In the genomic region with DNA sequence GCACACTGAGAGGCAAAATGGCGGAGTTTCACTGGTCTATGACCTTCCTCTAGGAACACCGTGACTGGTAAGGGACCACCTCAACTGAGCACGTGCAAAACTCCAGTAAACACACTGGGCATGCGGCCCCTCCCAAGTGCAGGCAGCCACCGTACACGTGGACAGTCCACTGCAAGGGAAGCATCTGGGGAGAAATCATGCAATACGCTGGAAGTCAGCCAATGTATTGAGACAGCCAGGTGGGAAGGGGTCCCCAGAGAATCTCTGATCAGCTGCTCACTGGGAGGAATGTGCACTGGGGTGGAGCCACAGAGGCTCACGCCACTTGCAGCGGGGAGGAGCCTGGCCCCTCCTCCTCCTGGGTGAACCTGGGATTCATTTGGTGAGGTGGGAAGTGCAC, we compare ENCODE assay signal across 1 cellular context.
TF ChIP-seq lines count a peak whose summit lies in the region.

No MANE protein-coding gene starts in this region.

TF ChIP-seq in HepG2, 621 proteins besides CTCF, POLR2A, EP300 and RAD21 (continued from another document):
- TF ChIP-seq MLX (CRISPR knock-in tag; IDR thresholded peaks at IDR 0.05) (peak; percentile 59; the same call in 1 of the 2 replicates), ZSCAN9 (CRISPR knock-in tag; IDR thresholded peaks at IDR 0.05; ENCODE audit: borderline replicate concordance) (no peak), BORCS8-MEF2B (CRISPR knock-in tag; IDR thresholded peaks at IDR 0.05) (no peak), ZNF274 (CRISPR knock-in tag; IDR thresholded peaks at IDR 0.05) (no peak), NONO (IDR thresholded peaks at IDR 0.05) (no peak), NONO (CRISPR knock-in tag; conservative IDR thresholded peaks at IDR 0.05) (no peak), TBP (CRISPR knock-in tag; IDR thresholded peaks at IDR 0.05) (no peak), ZNF329 (CRISPR knock-in tag; IDR thresholded peaks at IDR 0.05; ENCODE audit: low read depth) (no peak), NFE2L2 (IDR thresholded peaks at IDR 0.05; ENCODE audit: low read length) (no peak), ZNF546 (CRISPR knock-in tag; conservative IDR thresholded peaks at IDR 0.05) (no peak), MNT (IDR thresholded peaks at IDR 0.05) (peak; percentile 54), ZBTB7A (CRISPR knock-in tag; IDR thresholded peaks at IDR 0.05) (peak; percentile 34; the same call in 1 of the 2 replicates), ZNF33A (CRISPR knock-in tag; IDR thresholded peaks at IDR 0.05; ENCODE audit: borderline replicate concordance) (no peak), HNRNPL (IDR thresholded peaks at IDR 0.05; ENCODE audit: low read depth, low read length) (no peak), ZNF781 (CRISPR knock-in tag; IDR thresholded peaks at IDR 0.05; ENCODE audit: borderline replicate concordance, not compliant biosample characterization) (no peak)
- TF ChIP-seq, protein P1, sequence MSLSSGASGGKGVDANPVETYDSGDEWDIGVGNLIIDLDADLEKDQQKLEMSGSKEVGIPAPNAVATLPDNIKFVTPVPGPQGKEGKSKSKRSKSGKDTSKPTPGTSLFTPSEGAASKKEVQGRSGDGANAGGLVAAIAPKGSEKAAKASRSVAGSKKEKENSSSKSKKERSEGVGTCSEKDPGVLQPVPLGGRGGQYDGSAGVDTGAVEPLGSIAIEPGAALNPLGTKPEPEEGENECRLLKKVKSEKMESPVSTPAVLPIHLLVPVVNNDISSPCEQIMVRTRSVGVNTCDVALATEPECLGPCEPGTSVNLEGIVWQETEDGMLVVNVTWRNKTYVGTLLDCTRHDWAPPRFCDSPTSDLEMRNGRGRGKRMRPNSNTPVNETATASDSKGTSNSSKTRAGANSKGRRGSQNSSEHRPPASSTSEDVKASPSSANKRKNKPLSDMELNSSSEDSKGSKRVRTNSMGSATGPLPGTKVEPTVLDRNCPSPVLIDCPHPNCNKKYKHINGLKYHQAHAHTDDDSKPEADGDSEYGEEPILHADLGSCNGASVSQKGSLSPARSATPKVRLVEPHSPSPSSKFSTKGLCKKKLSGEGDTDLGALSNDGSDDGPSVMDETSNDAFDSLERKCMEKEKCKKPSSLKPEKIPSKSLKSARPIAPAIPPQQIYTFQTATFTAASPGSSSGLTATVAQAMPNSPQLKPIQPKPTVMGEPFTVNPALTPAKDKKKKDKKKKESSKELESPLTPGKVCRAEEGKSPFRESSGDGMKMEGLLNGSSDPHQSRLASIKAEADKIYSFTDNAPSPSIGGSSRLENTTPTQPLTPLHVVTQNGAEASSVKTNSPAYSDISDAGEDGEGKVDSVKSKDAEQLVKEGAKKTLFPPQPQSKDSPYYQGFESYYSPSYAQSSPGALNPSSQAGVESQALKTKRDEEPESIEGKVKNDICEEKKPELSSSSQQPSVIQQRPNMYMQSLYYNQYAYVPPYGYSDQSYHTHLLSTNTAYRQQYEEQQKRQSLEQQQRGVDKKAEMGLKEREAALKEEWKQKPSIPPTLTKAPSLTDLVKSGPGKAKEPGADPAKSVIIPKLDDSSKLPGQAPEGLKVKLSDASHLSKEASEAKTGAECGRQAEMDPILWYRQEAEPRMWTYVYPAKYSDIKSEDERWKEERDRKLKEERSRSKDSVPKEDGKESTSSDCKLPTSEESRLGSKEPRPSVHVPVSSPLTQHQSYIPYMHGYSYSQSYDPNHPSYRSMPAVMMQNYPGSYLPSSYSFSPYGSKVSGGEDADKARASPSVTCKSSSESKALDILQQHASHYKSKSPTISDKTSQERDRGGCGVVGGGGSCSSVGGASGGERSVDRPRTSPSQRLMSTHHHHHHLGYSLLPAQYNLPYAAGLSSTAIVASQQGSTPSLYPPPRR (CRISPR knock-in tag; IDR thresholded peaks at IDR 0.05; ENCODE audit: borderline replicate concordance), result no peak
- TF ChIP-seq, protein P2, sequence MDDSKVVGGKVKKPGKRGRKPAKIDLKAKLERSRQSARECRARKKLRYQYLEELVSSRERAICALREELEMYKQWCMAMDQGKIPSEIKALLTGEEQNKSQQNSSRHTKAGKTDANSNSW (CRISPR knock-in tag; IDR thresholded peaks at IDR 0.05; ENCODE audit: borderline replicate concordance), result no peak
